In genomic region chr10:133647075-133647748, GRCh38 we compare ENCODE assay signal across 11 cellular contexts. TPM values are rescaled to one million over a fixed set of nuclear protein-coding genes. Genes with fewer than 3 reads are reported as not detected.
DNase-seq lines count a peak whose midpoint lies in the region; ATAC-seq, FAIRE-seq and TF ChIP-seq lines count a peak whose summit lies in the region.
"Not testable (repeated sequence)": the region's sequence is repeated elsewhere in the genome, so short reads cannot be mapped to it uniquely, and the experiment has no call there.
"Had no signal": no experiment of that assay in that cellular context is flagged by ENCODE, and none has a peak within 500 bp of the region (broad histone marks: within the 10 kb centered on the region; RNA-seq: fewer than 3 reads in every experiment).

No MANE protein-coding gene starts in this region.

- H3K9me3 Mint-ChIP-seq in activated CD4-positive, alpha-beta T cell treated with anti-CD3 and anti-CD28 coated beads, Interleukin-2, amount 10 ng/mL, durations not matched to agents 7 days and 5 days; central memory CD8-positive, alpha-beta T cell; mesothelial cell of epicardium: not testable (repeated sequence)

- CTCF ChIA-PET in A549 (lab: Yijun Ruan, JAX); activated CD4-positive, alpha-beta T cell treated with anti-CD3 and anti-CD28 coated beads, Interleukin-2, amount 10 ng/mL, durations not matched to agents 7 days and 5 days (lab: Charles Lee): not testable (repeated sequence)

- FAIRE-seq in A549 (lab: Jason Lieb, UNC) = not testable (repeated sequence)

- not testable (repeated sequence) for H3K9me3 ChIP-seq in A549

- not testable (repeated sequence) for TF ChIP-seq CTCF in A549 (IDR thresholded peaks at IDR 0.05)
- TF ChIP-seq CTCF in mesothelial cell of epicardium (IDR thresholded peaks at IDR 0.05; ENCODE audit: unreplicated experiment) = peak; percentile 63

- H3K27me3 Mint-ChIP-seq in activated CD4-positive, alpha-beta T cell treated with anti-CD3 and anti-CD28 coated beads, Interleukin-2, amount 10 ng/mL, durations not matched to agents 7 days and 5 days; central memory CD8-positive, alpha-beta T cell; mesothelial cell of epicardium (ENCODE audit: low read depth): not testable (repeated sequence)

- peak; percentile 34 to 45; a peak in 4 of 5 replicates for TF ChIP-seq RAD21 in A549 (conservative IDR thresholded peaks at IDR 0.05 in 1 of 2, IDR thresholded peaks at IDR 0.05 in 1 of 2)

- not testable (repeated sequence) for DNase-seq in A549 (ENCODE audit: low read depth in 1 of 2, low spot score in 1 of 2); mesothelial cell of epicardium (ENCODE audit: low spot score in 2 of 2, unreplicated experiment in 2 of 2)
- peak; percentile 22 for DNase-seq in activated CD4-positive, alpha-beta T cell treated with anti-CD3 and anti-CD28 coated beads, Interleukin-2, amount 10 ng/mL, durations not matched to agents 7 days and 5 days
- peak in 1 of 2 donors; percentile 29 for DNase-seq in central memory CD8-positive, alpha-beta T cell (ENCODE audit: low spot score in 2 of 2)

- not testable (repeated sequence) for H3K27ac Mint-ChIP-seq in activated CD4-positive, alpha-beta T cell treated with anti-CD3 and anti-CD28 coated beads, Interleukin-2, amount 10 ng/mL, durations not matched to agents 7 days and 5 days; central memory CD8-positive, alpha-beta T cell (ENCODE audit: low read depth); mesothelial cell of epicardium

- not testable (repeated sequence) for TF ChIP-seq EP300 in A549 (IDR thresholded peaks at IDR 0.05)

- H3K4me1 ChIP-seq in A549 = not testable (repeated sequence)

- not testable (repeated sequence) for H3K36me3 Mint-ChIP-seq in activated CD4-positive, alpha-beta T cell treated with anti-CD3 and anti-CD28 coated beads, Interleukin-2, amount 10 ng/mL, durations not matched to agents 7 days and 5 days (ENCODE audit: low read depth); central memory CD8-positive, alpha-beta T cell (ENCODE audit: insufficient read depth); mesothelial cell of epicardium

- 4% methylated on average over 16 of the region's 18 CpGs for WGBS in A549 (ENCODE audit: missing lambda C conversion rate)

- not testable (repeated sequence) for H3K27ac ChIP-seq in A549

- H3K4me2 ChIP-seq in A549 = not testable (repeated sequence)

- TF ChIP-seq POLR2A in A549 (IDR thresholded peaks at IDR 0.05; ENCODE audit: low read length) = not testable (repeated sequence)

- not testable (repeated sequence) for H3K4me1 Mint-ChIP-seq in activated CD4-positive, alpha-beta T cell treated with anti-CD3 and anti-CD28 coated beads, Interleukin-2, amount 10 ng/mL, durations not matched to agents 7 days and 5 days; central memory CD8-positive, alpha-beta T cell; mesothelial cell of epicardium

- H3K4me3 ChIP-seq in A549 = not testable (repeated sequence)

- POLR2A ChIA-PET in A549 (lab: Yijun Ruan, JAX); activated CD4-positive, alpha-beta T cell treated with anti-CD3 and anti-CD28 coated beads, Interleukin-2, amount 10 ng/mL, durations not matched to agents 7 days and 5 days (lab: Charles Lee): not testable (repeated sequence)

- ATAC-seq in A549 = peak; percentile 58 to 77; a peak in 4 of 6 replicates
- ATAC-seq in GM18861 (IDR thresholded peaks at IDR 0.05; ENCODE audit: unreplicated experiment) = peak; percentile 84
- peak; percentile 91 for ATAC-seq in GM21447 (IDR thresholded peaks at IDR 0.05; ENCODE audit: unreplicated experiment)
- peak; percentile 89 for ATAC-seq in HG02798 (IDR thresholded peaks at IDR 0.05; ENCODE audit: poor library complexity, unreplicated experiment)
- peak; percentile 78 for ATAC-seq in HG03442 (IDR thresholded peaks at IDR 0.05; ENCODE audit: unreplicated experiment)
- ATAC-seq in central memory CD8-positive, alpha-beta T cell (replicated peaks; ENCODE audit: extremely low read depth, poor library complexity, severe bottlenecking) = peak; percentile 62

- H3K4me3 Mint-ChIP-seq in activated CD4-positive, alpha-beta T cell treated with anti-CD3 and anti-CD28 coated beads, Interleukin-2, amount 10 ng/mL, durations not matched to agents 7 days and 5 days; central memory CD8-positive, alpha-beta T cell; mesothelial cell of epicardium: not testable (repeated sequence)

RNA-seq across cellular contexts. Expression of gene FRG2B, which starts 20.6 kb away (rescaled TPM):
- polyA plus RNA-seq in A549 (2011; rRNA removed) = 0.05 TPM in 1 of 2 replicates, not detected in the other
- polyA plus RNA-seq in A549 (2012; cell fraction: cytosol; rRNA removed) = 0.03 and 0.06 TPM in 2 replicates
- polyA plus RNA-seq in A549 (2012; cell fraction: nucleus; rRNA removed) = not detected in 2 replicates
- not detected in 3 replicates for polyA plus RNA-seq in A549 (2017; fragmentation: RNase III; extraction: RNeasy Plus Mini Kit Qiagen cat#74134 plus additional on column Dnase treatment)
- polyA minus RNA-seq in A549 (2011; rRNA and poly(A)+ RNA removed) = 0.49 TPM in 1 of 2 replicates, not detected in the other
- total RNA-seq in activated CD4-positive, alpha-beta T cell treated with anti-CD3 and anti-CD28 coated beads, Interleukin-2, amount 10 ng/mL, durations not matched to agents 7 days and 5 days = not detected
- total RNA-seq in mesothelial cell of epicardium = not detected in 3 replicates
- total RNA-seq: posterior vena cava; T-helper 2 cell treated with Interferon-gamma antibody and Interleukin-4, amounts not matched to agents 100 ng/mL and 5 ng/mL, for 36 hours; testis had no signal
